In genomic region chr7:123727071-123727837, GRCh38 we compare ENCODE assay signal across 13 cellular contexts. TPM values are rescaled to one million over a fixed set of nuclear protein-coding genes. Genes with fewer than 3 reads are reported as not detected.
DNase-seq lines count a peak whose midpoint lies in the region; ATAC-seq and TF ChIP-seq lines count a peak whose summit lies in the region.
"Had no signal": no experiment of that assay in that cellular context is flagged by ENCODE, and none has a peak within 500 bp of the region (broad histone marks: within the 10 kb centered on the region; RNA-seq: fewer than 3 reads in every experiment).

No MANE protein-coding gene starts in this region.

- H3K9ac ChIP-seq in adipocyte (ENCODE audit: low read length): no peak overlapping the region

- H3K4me3 ChIP-seq in adipocyte (ENCODE audit: low read length) (no peak overlapping the region), aorta (ENCODE audit: low read length in 2 of 2) (no peak overlapping the region), tibial artery (no peak overlapping the region)
- H3K4me3 ChIP-seq: esophagus squamous epithelium had no signal

- TF ChIP-seq CTCF in tibial artery (IDR thresholded peaks at IDR 0.05): no peak

- 57% methylated on average over 4 of the region's 4 CpGs for WGBS in aorta, 2 donors

- H3K27me3 ChIP-seq in adipocyte (replicated peaks; ENCODE audit: control insufficient read depth, insufficient read depth, low read length) (no peaks in the 10 kb centered on the region), aorta (ENCODE audit: control insufficient read depth in 1 of 2, insufficient read depth in 2 of 2, low read length in 1 of 2) (no peaks in the 10 kb centered on the region), tibial artery (no peaks in the 10 kb centered on the region)
- H3K27me3 ChIP-seq: esophagus squamous epithelium had no signal

- intact Hi-C loops in left ventricle myocardium superior (cut with micrococcal nuclease): no loop called here
- intact Hi-C loops in cardiac septum (cut with DNase I): no loop called here
- intact Hi-C loops in aorta (cut with DNase I): no loop called here
- intact Hi-C loops in tibial artery (cut with DNase I; ENCODE audit: low total_unique reads): no loop called here

- H3K27ac ChIP-seq in aorta (ENCODE audit: low read depth in 1 of 2, low read length in 2 of 2) (no peak overlapping the region), tibial artery (no peak overlapping the region)
- H3K27ac ChIP-seq: C4-2B, esophagus squamous epithelium had no signal

- no peak overlapping the region for H3K4me3 Mint-ChIP-seq in activated T-cell treated with anti-CD3 and anti-CD28 coated beads, Interleukin-2, amount 50 U/mL, for 24 hours
- H3K4me3 Mint-ChIP-seq: activated naive CD8-positive, alpha-beta T cell treated with anti-CD3 and anti-CD28 coated beads for 36 hours had no signal

- H3K36me3 ChIP-seq in adipocyte (ENCODE audit: control insufficient read depth, insufficient read depth, low read length, severe bottlenecking) (no peaks in the 10 kb centered on the region), aorta (ENCODE audit: control insufficient read depth in 1 of 2, insufficient read depth in 2 of 2, low read length in 1 of 2) (no peaks in the 10 kb centered on the region), tibial artery (no peaks in the 10 kb centered on the region)

- H3K27me3 Mint-ChIP-seq in activated T-cell treated with anti-CD3 and anti-CD28 coated beads, Interleukin-2, amount 50 U/mL, for 24 hours: no peaks in the 10 kb centered on the region
- H3K27me3 Mint-ChIP-seq: activated naive CD8-positive, alpha-beta T cell treated with anti-CD3 and anti-CD28 coated beads for 36 hours had no signal

- ATAC-seq in left ventricle myocardium superior (peak; percentile 38), aorta (ENCODE audit: low FRiP score) (peak; percentile 70)

- H3K4me1 ChIP-seq in adipocyte (ENCODE audit: control insufficient read depth, insufficient read depth, low read length): peaks cover 34% of the 10 kb centered on the region
- peaks cover 2% of the 10 kb centered on the region in 2 donors for H3K4me1 ChIP-seq in aorta (ENCODE audit: control insufficient read depth in 1 of 2, insufficient read depth in 2 of 2, low read length in 2 of 2)
- H3K4me1 ChIP-seq in tibial artery: peaks cover 0 to 56% (median 35%) of the 10 kb centered on the region in 4 donors

- no peak overlapping the region for H3K27ac Mint-ChIP-seq in activated T-cell treated with anti-CD3 and anti-CD28 coated beads, Interleukin-2, amount 50 U/mL, for 24 hours
- H3K27ac Mint-ChIP-seq: activated naive CD8-positive, alpha-beta T cell treated with anti-CD3 and anti-CD28 coated beads for 36 hours had no signal

- peaks cover 56% of the 10 kb centered on the region for H3K4me1 Mint-ChIP-seq in activated T-cell treated with anti-CD3 and anti-CD28 coated beads, Interleukin-2, amount 50 U/mL, for 24 hours (ENCODE audit: low read depth)

- no peak for DNase-seq in left ventricle myocardium superior
- DNase-seq in cardiac septum (ENCODE audit: low spot score): no peak
- DNase-seq in adipocyte (ENCODE audit: low read depth): peak; percentile 92
- DNase-seq in glomerular endothelial cell (ENCODE audit: extremely low read depth, low read depth, low spot score): peak; percentile 23
- DNase-seq in aorta: no peak
- DNase-seq in GF-D8 (lab: John Stamatoyannopoulos, UW): no peak
- no peak for DNase-seq in activated T-cell treated with anti-CD3 and anti-CD28 coated beads, Interleukin-2, amount 50 U/mL, for 24 hours
- no peak for DNase-seq in tibial artery
- DNase-seq: activated naive CD8-positive, alpha-beta T cell treated with anti-CD3 and anti-CD28 coated beads for 36 hours; esophagus squamous epithelium; stimulated activated CD4-positive, alpha-beta T cell treated with anti-CD3 and anti-CD28 coated beads, Interleukin-2, amount 100 ng/mL, for 24 hours; substantia nigra had no signal

- peaks cover under 1% of the 10 kb centered on the region for H3K9me3 Mint-ChIP-seq in activated T-cell treated with anti-CD3 and anti-CD28 coated beads, Interleukin-2, amount 50 U/mL, for 24 hours

- H3K36me3 Mint-ChIP-seq in activated T-cell treated with anti-CD3 and anti-CD28 coated beads, Interleukin-2, amount 50 U/mL, for 24 hours (ENCODE audit: low read depth): peaks cover 25% of the 10 kb centered on the region

- H3K9me3 ChIP-seq in adipocyte (ENCODE audit: control insufficient read depth, low read length) (no peaks in the 10 kb centered on the region), aorta (ENCODE audit: control insufficient read depth, low read length) (no peaks in the 10 kb centered on the region), tibial artery (no peaks in the 10 kb centered on the region)
- H3K9me3 ChIP-seq: esophagus squamous epithelium had no signal

RNA-seq across cellular contexts. Expression of gene WASL, which starts 21.5 kb away (rescaled TPM):
- 31.6 TPM for total RNA-seq in left ventricle myocardium superior
- 32.5 TPM for total RNA-seq in cardiac septum
- total RNA-seq in glomerular endothelial cell: 24.9 and 25.6 TPM in 2 replicates
- 10 to 100 TPM; 46.0 to 48.2 TPM for total RNA-seq in aorta
- 10 to 100 TPM; 21.3 to 29.1 TPM for polyA plus RNA-seq in aorta

Comparison
In these comparisons a context has a peak if more than half of its experiments do, and no peak if none do; other contexts are left out.
1. DNase-seq: peak in adipocyte (single experiment) and glomerular endothelial cell (single experiment); none in left ventricle myocardium superior (single experiment), cardiac septum (single experiment), aorta (0 of 2), GF-D8 (single experiment), activated T-cell treated with anti-CD3 and anti-CD28 coated beads, Interleukin-2, amount 50 U/mL, for 24 hours (single experiment) and tibial artery (0 of 2).